Comparison of ENCODE assay signal across 1 cellular context in the genomic region with DNA sequence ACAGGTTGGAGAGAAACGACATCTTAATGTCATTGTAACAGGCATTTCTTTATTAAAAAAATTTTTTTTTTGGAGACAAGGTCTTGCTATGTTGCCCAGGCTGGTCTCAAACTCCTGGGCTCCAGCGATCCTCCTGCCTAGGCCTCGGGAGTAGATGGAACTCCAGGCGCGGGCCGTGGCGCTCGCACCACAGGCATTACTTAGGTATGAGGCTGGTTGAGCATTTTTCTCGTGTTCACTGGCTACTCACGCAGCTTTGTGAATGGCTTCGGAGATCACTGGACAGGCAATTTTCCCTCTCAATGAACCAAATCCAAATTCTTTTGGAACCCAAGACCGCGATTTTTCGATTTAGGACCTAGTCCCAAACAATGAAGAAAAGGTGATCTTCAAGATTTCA.
TF ChIP-seq lines count a peak whose summit lies in the region.

No MANE protein-coding gene starts in this region.

TF ChIP-seq in IMR-90, 13 proteins besides CTCF, POLR2A, EP300 and RAD21 (continued from another document):
- TF ChIP-seq, protein P1, sequence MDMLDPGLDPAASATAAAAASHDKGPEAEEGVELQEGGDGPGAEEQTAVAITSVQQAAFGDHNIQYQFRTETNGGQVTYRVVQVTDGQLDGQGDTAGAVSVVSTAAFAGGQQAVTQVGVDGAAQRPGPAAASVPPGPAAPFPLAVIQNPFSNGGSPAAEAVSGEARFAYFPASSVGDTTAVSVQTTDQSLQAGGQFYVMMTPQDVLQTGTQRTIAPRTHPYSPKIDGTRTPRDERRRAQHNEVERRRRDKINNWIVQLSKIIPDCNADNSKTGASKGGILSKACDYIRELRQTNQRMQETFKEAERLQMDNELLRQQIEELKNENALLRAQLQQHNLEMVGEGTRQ (IDR thresholded peaks at IDR 0.05; ENCODE audit: low read depth, low read length) = no peak
- TF ChIP-seq CHD1 (IDR thresholded peaks at IDR 0.05; ENCODE audit: low read depth, low read length) = no peak
